Comparison of ENCODE assay signal across 8 cellular contexts in genomic region chr16:425740-426114, GRCh38. TPM values are rescaled to one million over a fixed set of nuclear protein-coding genes. Genes with fewer than 3 reads are reported as not detected.
A peak's percentile ranks its signal among the peaks of the same experiment; 100 is the strongest.
DNase-seq lines count a peak whose midpoint lies in the region; ATAC-seq, FAIRE-seq and TF ChIP-seq lines count a peak whose summit lies in the region.

No MANE protein-coding gene starts in this region.

- no peaks in the 10 kb centered on the region; a peak in 1 of 5 replicates for H3K27me3 ChIP-seq in HepG2 (ENCODE audit: control insufficient read depth in 1 of 2, insufficient read depth in 2 of 2, low read length in 2 of 2)
- H3K27me3 ChIP-seq in thoracic aorta (replicated peaks; ENCODE audit: insufficient read depth), result no peaks in the 10 kb centered on the region

- CTCF ChIA-PET in HepG2 (lab: Yijun Ruan, JAX; ENCODE audit: low intra/inter-chr PET ratio, low total read pairs), result no interaction called here

- POLR2A ChIA-PET in HepG2 (lab: Yijun Ruan, JAX), result interaction anchor here (0.6 to 3.1 kb wide), 7 partner anchors 15 to 76 kb away, joined by 3 to 21 read pairs (median 5); partner anchors contain the start of gene DECR2

- TF ChIP-seq POLR2A in HepG2 (IDR thresholded peaks at IDR 0.05; ENCODE audit: insufficient read depth in 1 of 2, low read depth in 2 of 2, low read length in 2 of 2), result no peak

- DNase-seq in activated naive CD8-positive, alpha-beta T cell treated with anti-CD3 and anti-CD28 coated beads, Interleukin-2, amount 50 U/mL, for 24 hours, result no peak
- no peak for DNase-seq in HepG2 (ENCODE audit: low spot score)
- no peak for DNase-seq in thoracic aorta (ENCODE audit: low spot score)
- no peak for DNase-seq in middle frontal gyrus (ENCODE audit: extremely low spot score, low spot score)
- DNase-seq in H4 (ENCODE audit: low spot score), result no peak

- TF ChIP-seq CTCF in C4-2B (conservative IDR thresholded peaks at IDR 0.05) (no peak), HepG2 (CRISPR knock-in tag; IDR thresholded peaks at IDR 0.05) (no peak), thoracic aorta (IDR thresholded peaks at IDR 0.05) (no peak)

- H3K4me3 ChIP-seq in HepG2 (replicated peaks in 1 of 3; ENCODE audit: insufficient read depth in 1 of 3, low read depth in 2 of 3, low read length in 3 of 3) (peak overlapping the region; percentile 66 to 95 (median 87); a peak in 4 of 6 replicates), thoracic aorta (peak overlapping the region; percentile 86)

- peaks cover 8% of the 10 kb centered on the region for H3K36me3 Mint-ChIP-seq in activated naive CD8-positive, alpha-beta T cell treated with anti-CD3 and anti-CD28 coated beads, Interleukin-2, amount 50 U/mL, for 24 hours (ENCODE audit: low read depth)

- 0% methylated on average over 4 of the region's 63 CpGs for WGBS in HepG2 (ENCODE audit: low lambda C conversion rate)

- BruUV-seq in HepG2 (replicated peaks; lab: Mats Ljungman, UMichigan), result no TSS peak

- H3K27ac ChIP-seq in C4-2B (peak overlapping the region; percentile 65), HepG2 (ENCODE audit: extremely low read length, insufficient read depth, low read length) (no peak overlapping the region), thoracic aorta (peak overlapping the region; percentile 96)

- no peak overlapping the region for H2AFZ ChIP-seq in HepG2 (ENCODE audit: low read length)

- H3K79me2 ChIP-seq in HepG2 (ENCODE audit: insufficient read depth, low read length), result peaks cover 42% of the 10 kb centered on the region

- peaks cover 27% of the 10 kb centered on the region for H3K4me1 Mint-ChIP-seq in activated naive CD8-positive, alpha-beta T cell treated with anti-CD3 and anti-CD28 coated beads, Interleukin-2, amount 50 U/mL, for 24 hours

- H3K9me3 ChIP-seq in HepG2 (ENCODE audit: low read length) (no peaks in the 10 kb centered on the region), thoracic aorta (no peaks in the 10 kb centered on the region)

- peak overlapping the region; percentile 68; the same call in 1 of the 2 replicates for H3K9ac ChIP-seq in HepG2 (ENCODE audit: insufficient read depth, low read depth, low read length)

- no peak for FAIRE-seq in HepG2 (lab: Jason Lieb, UNC)

- peaks cover 14% of the 10 kb centered on the region for H3K27me3 Mint-ChIP-seq in activated naive CD8-positive, alpha-beta T cell treated with anti-CD3 and anti-CD28 coated beads, Interleukin-2, amount 50 U/mL, for 24 hours

- H3K36me3 ChIP-seq in HepG2 (replicated peaks in 1 of 2; ENCODE audit: control insufficient read depth in 1 of 2, insufficient read depth in 2 of 2, low read length in 2 of 2), result no peaks in the 10 kb centered on the region
- H3K36me3 ChIP-seq in thoracic aorta, result no peaks in the 10 kb centered on the region

- H3K4me1 ChIP-seq in HepG2 (ENCODE audit: insufficient read depth, low read length), result peaks cover 56% of the 10 kb centered on the region
- H3K4me1 ChIP-seq in thoracic aorta (ENCODE audit: control insufficient read depth in 1 of 2, low read depth in 2 of 2), result peaks cover 14 to 43% of the 10 kb centered on the region in 2 donors

- peak overlapping the region; percentile 65 for H3K27ac Mint-ChIP-seq in activated naive CD8-positive, alpha-beta T cell treated with anti-CD3 and anti-CD28 coated beads, Interleukin-2, amount 50 U/mL, for 24 hours

- no peak for TF ChIP-seq EP300 in HepG2 (IDR thresholded peaks at IDR 0.05; ENCODE audit: low read depth in 2 of 2, low read length in 2 of 2)
- no peak for TF ChIP-seq EP300 in HepG2 (CRISPR knock-in tag; IDR thresholded peaks at IDR 0.05; ENCODE audit: borderline replicate concordance)

- H3K4me2 ChIP-seq in HepG2 (ENCODE audit: low read depth, low read length), result peak overlapping the region; percentile 78

- H4K20me1 ChIP-seq in HepG2 (ENCODE audit: insufficient read depth, low read length), result peaks cover 16% of the 10 kb centered on the region

- in situ Hi-C loops in HepG2 (cut with HindIII; ENCODE audit: extremely low pct_ligation_motif_present, low pct_unique_long_range_greater_than_20kb), result no loop called here

- peak; percentile 30 for ATAC-seq in GM19438 (IDR thresholded peaks at IDR 0.05; ENCODE audit: low read depth, unreplicated experiment)
- ATAC-seq in HG03469 (IDR thresholded peaks at IDR 0.05; ENCODE audit: unreplicated experiment), result peak; percentile 14
- peak; percentile 70 for ATAC-seq in activated naive CD8-positive, alpha-beta T cell treated with anti-CD3 and anti-CD28 coated beads, Interleukin-2, amount 50 U/mL, for 24 hours
- peak; percentile 38 for ATAC-seq in HepG2
- peak; percentile 6 for ATAC-seq in thoracic aorta (ENCODE audit: insufficient number of reproducible peaks, low FRiP score, low read depth)

- no peak for TF ChIP-seq RAD21 in HepG2 (CRISPR knock-in tag; IDR thresholded peaks at IDR 0.05)

- intact Hi-C loops in HepG2 (cut with micrococcal nuclease; ENCODE audit: unreplicated experiment), result loop anchor here (2.0 kb wide), 1 partner anchor 21 kb away; no protein-coding TSS in a partner anchor

- H3K4me3 Mint-ChIP-seq in activated naive CD8-positive, alpha-beta T cell treated with anti-CD3 and anti-CD28 coated beads, Interleukin-2, amount 50 U/mL, for 24 hours, result peak overlapping the region; percentile 78

- H3K9me3 Mint-ChIP-seq in activated naive CD8-positive, alpha-beta T cell treated with anti-CD3 and anti-CD28 coated beads, Interleukin-2, amount 50 U/mL, for 24 hours, result no peaks in the 10 kb centered on the region

RNA-seq across cellular contexts. Expression of gene RAB11FIP3, which starts 0.3 kb away (rescaled TPM):
- total RNA-seq in HepG2 (2016; rRNA removed; fragmentation: Illumina TruSeq; extraction: Trizol) (48.4 and 57.6 TPM in 2 replicates), thoracic aorta (10 to 100 TPM; 70.1 to 71.1 TPM)
- total RNA-seq in HepG2 (2016; cell fraction: cytosol; rRNA removed; fragmentation: Illumina TruSeq; extraction: Trizol; ENCODE audit: low read depth), result 25.8 and 30.3 TPM in 2 replicates
- total RNA-seq in HepG2 (2016; cell fraction: insoluble cytoplasmic fraction; rRNA removed; fragmentation: Illumina TruSeq; extraction: Trizol), result 44.0 and 58.9 TPM in 2 replicates
- total RNA-seq in HepG2 (2016; cell fraction: membrane; rRNA removed; fragmentation: Illumina TruSeq; extraction: Trizol), result 40.2 and 41.5 TPM in 2 replicates
- 59.9 and 60.1 TPM in 2 replicates for total RNA-seq in HepG2 (2016; cell fraction: nucleus; rRNA removed; fragmentation: Illumina TruSeq; extraction: Trizol)
- 34.3 and 42.9 TPM in 2 replicates for polyA plus RNA-seq in HepG2 (2011; rRNA removed)
- polyA plus RNA-seq in HepG2 (2011; cell fraction: cytosol; rRNA removed), result 24.6 and 38.1 TPM in 2 replicates
- polyA plus RNA-seq in HepG2 (2011; cell fraction: nucleus; rRNA removed), result 166 and 200 TPM in 2 replicates
- 45.3 and 46.5 TPM in 2 replicates for polyA plus RNA-seq in HepG2 (2012)
- polyA plus RNA-seq in HepG2 (2016; cell fraction: cytosol; fragmentation: Illumina TruSeq; extraction: Trizol; ENCODE audit: low read depth), result 17.9 and 19.2 TPM in 2 replicates
- polyA plus RNA-seq in HepG2 (2016; cell fraction: insoluble cytoplasmic fraction; fragmentation: Illumina TruSeq; extraction: Trizol; ENCODE audit: low read depth), result 44.6 and 51.8 TPM in 2 replicates
- polyA plus RNA-seq in HepG2 (2016; cell fraction: membrane; fragmentation: Illumina TruSeq; extraction: Trizol; ENCODE audit: low read depth), result 28.0 and 28.9 TPM in 2 replicates
- 144 and 150 TPM in 2 replicates for polyA plus RNA-seq in HepG2 (2016; cell fraction: nucleus; fragmentation: Illumina TruSeq; extraction: Trizol; ENCODE audit: insufficient read depth, low read depth)
- polyA minus RNA-seq in HepG2 (2011; rRNA and poly(A)+ RNA removed; ENCODE audit: low replicate concordance), result 9.5 and 51.6 TPM in 2 replicates
- polyA minus RNA-seq in HepG2 (2011; cell fraction: cytosol; rRNA and poly(A)+ RNA removed), result 18.2 and 21.5 TPM in 2 replicates
- polyA minus RNA-seq in HepG2 (2011; cell fraction: nucleus; rRNA and poly(A)+ RNA removed), result 58.2 and 72.2 TPM in 2 replicates
- 5.4 and 11.5 TPM in 2 replicates for total RNA-seq in H4 (2014; rRNA removed; shearing (Covaris generic))

RNA-seq across cellular contexts. Expression of gene DECR2, which starts 24.0 kb away (rescaled TPM):
- total RNA-seq in HepG2 (2016; rRNA removed; fragmentation: Illumina TruSeq; extraction: Trizol) (27.8 and 36.3 TPM in 2 replicates), thoracic aorta (10 to 100 TPM; 24.1 to 25.6 TPM)
- total RNA-seq in HepG2 (2016; cell fraction: cytosol; rRNA removed; fragmentation: Illumina TruSeq; extraction: Trizol; ENCODE audit: low read depth), result 22.1 and 28.4 TPM in 2 replicates
- total RNA-seq in HepG2 (2016; cell fraction: insoluble cytoplasmic fraction; rRNA removed; fragmentation: Illumina TruSeq; extraction: Trizol), result 28.1 and 37.2 TPM in 2 replicates
- 22.1 and 27.1 TPM in 2 replicates for total RNA-seq in HepG2 (2016; cell fraction: membrane; rRNA removed; fragmentation: Illumina TruSeq; extraction: Trizol)
- 34.5 and 35.9 TPM in 2 replicates for total RNA-seq in HepG2 (2016; cell fraction: nucleus; rRNA removed; fragmentation: Illumina TruSeq; extraction: Trizol)
- 44.6 and 51.2 TPM in 2 replicates for polyA plus RNA-seq in HepG2 (2011; rRNA removed)
- polyA plus RNA-seq in HepG2 (2011; cell fraction: cytosol; rRNA removed), result 29.5 and 53.6 TPM in 2 replicates
- polyA plus RNA-seq in HepG2 (2011; cell fraction: nucleus; rRNA removed), result 220 and 244 TPM in 2 replicates
- polyA plus RNA-seq in HepG2 (2012), result 22.1 and 23.1 TPM in 2 replicates
- 13.3 and 15.1 TPM in 2 replicates for polyA plus RNA-seq in HepG2 (2016; cell fraction: cytosol; fragmentation: Illumina TruSeq; extraction: Trizol; ENCODE audit: low read depth)
- 31.8 and 35.2 TPM in 2 replicates for polyA plus RNA-seq in HepG2 (2016; cell fraction: insoluble cytoplasmic fraction; fragmentation: Illumina TruSeq; extraction: Trizol; ENCODE audit: low read depth)
- 19.1 and 19.5 TPM in 2 replicates for polyA plus RNA-seq in HepG2 (2016; cell fraction: membrane; fragmentation: Illumina TruSeq; extraction: Trizol; ENCODE audit: low read depth)
- 124 and 131 TPM in 2 replicates for polyA plus RNA-seq in HepG2 (2016; cell fraction: nucleus; fragmentation: Illumina TruSeq; extraction: Trizol; ENCODE audit: insufficient read depth, low read depth)
- 15.9 and 53.9 TPM in 2 replicates for polyA minus RNA-seq in HepG2 (2011; rRNA and poly(A)+ RNA removed; ENCODE audit: low replicate concordance)
- 17.0 and 17.7 TPM in 2 replicates for polyA minus RNA-seq in HepG2 (2011; cell fraction: cytosol; rRNA and poly(A)+ RNA removed)
- polyA minus RNA-seq in HepG2 (2011; cell fraction: nucleus; rRNA and poly(A)+ RNA removed), result 25.4 and 25.9 TPM in 2 replicates
- 5.9 and 8.7 TPM in 2 replicates for total RNA-seq in H4 (2014; rRNA removed; shearing (Covaris generic))

RNA-seq across cellular contexts. Expression of gene NME4, which starts 28.7 kb away (rescaled TPM):
- 82.8 and 121 TPM in 2 replicates for total RNA-seq in HepG2 (2016; rRNA removed; fragmentation: Illumina TruSeq; extraction: Trizol)
- 711 and 716 TPM in 2 replicates for total RNA-seq in HepG2 (2016; cell fraction: cytosol; rRNA removed; fragmentation: Illumina TruSeq; extraction: Trizol; ENCODE audit: low read depth)
- 79.6 and 119 TPM in 2 replicates for total RNA-seq in HepG2 (2016; cell fraction: insoluble cytoplasmic fraction; rRNA removed; fragmentation: Illumina TruSeq; extraction: Trizol)
- total RNA-seq in HepG2 (2016; cell fraction: membrane; rRNA removed; fragmentation: Illumina TruSeq; extraction: Trizol), result 463 and 513 TPM in 2 replicates
- total RNA-seq in HepG2 (2016; cell fraction: nucleus; rRNA removed; fragmentation: Illumina TruSeq; extraction: Trizol), result 47.7 and 52.8 TPM in 2 replicates
- 263 and 275 TPM in 2 replicates for polyA plus RNA-seq in HepG2 (2011; rRNA removed)
- polyA plus RNA-seq in HepG2 (2011; cell fraction: cytosol; rRNA removed), result 199 and 344 TPM in 2 replicates
- 245 and 274 TPM in 2 replicates for polyA plus RNA-seq in HepG2 (2011; cell fraction: nucleus; rRNA removed)
- 136 and 145 TPM in 2 replicates for polyA plus RNA-seq in HepG2 (2012)
- polyA plus RNA-seq in HepG2 (2016; cell fraction: cytosol; fragmentation: Illumina TruSeq; extraction: Trizol; ENCODE audit: low read depth), result 1,773 and 1,829 TPM in 2 replicates
- 189 and 200 TPM in 2 replicates for polyA plus RNA-seq in HepG2 (2016; cell fraction: insoluble cytoplasmic fraction; fragmentation: Illumina TruSeq; extraction: Trizol; ENCODE audit: low read depth)
- 997 and 1,012 TPM in 2 replicates for polyA plus RNA-seq in HepG2 (2016; cell fraction: membrane; fragmentation: Illumina TruSeq; extraction: Trizol; ENCODE audit: low read depth)
- polyA plus RNA-seq in HepG2 (2016; cell fraction: nucleus; fragmentation: Illumina TruSeq; extraction: Trizol; ENCODE audit: insufficient read depth, low read depth), result 195 and 217 TPM in 2 replicates
- 21.3 and 147 TPM in 2 replicates for polyA minus RNA-seq in HepG2 (2011; rRNA and poly(A)+ RNA removed; ENCODE audit: low replicate concordance)
- 51.2 and 63.8 TPM in 2 replicates for polyA minus RNA-seq in HepG2 (2011; cell fraction: cytosol; rRNA and poly(A)+ RNA removed)
- polyA minus RNA-seq in HepG2 (2011; cell fraction: nucleus; rRNA and poly(A)+ RNA removed), result 27.2 and 27.9 TPM in 2 replicates
- total RNA-seq in thoracic aorta, result 10 to 100 TPM; 68.7 to 91.2 TPM
- total RNA-seq in H4 (2014; rRNA removed; shearing (Covaris generic)), result 87.5 and 95.3 TPM in 2 replicates

RNA-seq across cellular contexts. Expression of gene PGAP6, which starts 43.9 kb away (rescaled TPM):
- 33.7 and 52.7 TPM in 2 replicates for total RNA-seq in HepG2 (2016; rRNA removed; fragmentation: Illumina TruSeq; extraction: Trizol)
- 52.2 and 54.4 TPM in 2 replicates for total RNA-seq in HepG2 (2016; cell fraction: cytosol; rRNA removed; fragmentation: Illumina TruSeq; extraction: Trizol; ENCODE audit: low read depth)
- total RNA-seq in HepG2 (2016; cell fraction: insoluble cytoplasmic fraction; rRNA removed; fragmentation: Illumina TruSeq; extraction: Trizol), result 27.1 and 52.1 TPM in 2 replicates
- total RNA-seq in HepG2 (2016; cell fraction: membrane; rRNA removed; fragmentation: Illumina TruSeq; extraction: Trizol), result 108 and 112 TPM in 2 replicates
- total RNA-seq in HepG2 (2016; cell fraction: nucleus; rRNA removed; fragmentation: Illumina TruSeq; extraction: Trizol), result 36.6 and 38.8 TPM in 2 replicates
- polyA plus RNA-seq in HepG2 (2011; rRNA removed), result 136 and 192 TPM in 2 replicates
- polyA plus RNA-seq in HepG2 (2011; cell fraction: cytosol; rRNA removed), result 183 and 222 TPM in 2 replicates
- polyA plus RNA-seq in HepG2 (2011; cell fraction: nucleus; rRNA removed), result 308 and 324 TPM in 2 replicates
- polyA plus RNA-seq in HepG2 (2012), result 54.7 and 75.9 TPM in 2 replicates
- 90.3 and 94.2 TPM in 2 replicates for polyA plus RNA-seq in HepG2 (2016; cell fraction: cytosol; fragmentation: Illumina TruSeq; extraction: Trizol; ENCODE audit: low read depth)
- polyA plus RNA-seq in HepG2 (2016; cell fraction: insoluble cytoplasmic fraction; fragmentation: Illumina TruSeq; extraction: Trizol; ENCODE audit: low read depth), result 43.3 and 54.7 TPM in 2 replicates
- polyA plus RNA-seq in HepG2 (2016; cell fraction: membrane; fragmentation: Illumina TruSeq; extraction: Trizol; ENCODE audit: low read depth), result 117 and 127 TPM in 2 replicates
- polyA plus RNA-seq in HepG2 (2016; cell fraction: nucleus; fragmentation: Illumina TruSeq; extraction: Trizol; ENCODE audit: insufficient read depth, low read depth), result 107 and 123 TPM in 2 replicates
- 53.1 and 397 TPM in 2 replicates for polyA minus RNA-seq in HepG2 (2011; rRNA and poly(A)+ RNA removed; ENCODE audit: low replicate concordance)
- 61.4 and 63.3 TPM in 2 replicates for polyA minus RNA-seq in HepG2 (2011; cell fraction: cytosol; rRNA and poly(A)+ RNA removed)
- 26.0 and 48.0 TPM in 2 replicates for polyA minus RNA-seq in HepG2 (2011; cell fraction: nucleus; rRNA and poly(A)+ RNA removed)
- 10 to 100 TPM; 38.7 to 55.4 TPM for total RNA-seq in thoracic aorta
- total RNA-seq in H4 (2014; rRNA removed; shearing (Covaris generic)), result 13.7 and 15.9 TPM in 2 replicates

RNA-seq across cellular contexts. Expression of gene MRPL28, which starts 55.4 kb away (rescaled TPM):
- 114 and 128 TPM in 2 replicates for total RNA-seq in HepG2 (2016; rRNA removed; fragmentation: Illumina TruSeq; extraction: Trizol)
- total RNA-seq in HepG2 (2016; cell fraction: cytosol; rRNA removed; fragmentation: Illumina TruSeq; extraction: Trizol; ENCODE audit: low read depth), result 30.5 and 32.3 TPM in 2 replicates
- total RNA-seq in HepG2 (2016; cell fraction: insoluble cytoplasmic fraction; rRNA removed; fragmentation: Illumina TruSeq; extraction: Trizol), result 115 and 131 TPM in 2 replicates
- 36.8 and 38.6 TPM in 2 replicates for total RNA-seq in HepG2 (2016; cell fraction: membrane; rRNA removed; fragmentation: Illumina TruSeq; extraction: Trizol)
- 35.6 and 38.6 TPM in 2 replicates for total RNA-seq in HepG2 (2016; cell fraction: nucleus; rRNA removed; fragmentation: Illumina TruSeq; extraction: Trizol)
- polyA plus RNA-seq in HepG2 (2011; rRNA removed), result 121 and 135 TPM in 2 replicates
- polyA plus RNA-seq in HepG2 (2011; cell fraction: cytosol; rRNA removed), result 141 and 211 TPM in 2 replicates
- 65.0 and 69.2 TPM in 2 replicates for polyA plus RNA-seq in HepG2 (2011; cell fraction: nucleus; rRNA removed)
- 50.0 and 56.2 TPM in 2 replicates for polyA plus RNA-seq in HepG2 (2012)
- polyA plus RNA-seq in HepG2 (2016; cell fraction: cytosol; fragmentation: Illumina TruSeq; extraction: Trizol; ENCODE audit: low read depth), result 35.7 and 36.6 TPM in 2 replicates
- polyA plus RNA-seq in HepG2 (2016; cell fraction: insoluble cytoplasmic fraction; fragmentation: Illumina TruSeq; extraction: Trizol; ENCODE audit: low read depth), result 162 and 166 TPM in 2 replicates
- 35.5 and 36.2 TPM in 2 replicates for polyA plus RNA-seq in HepG2 (2016; cell fraction: membrane; fragmentation: Illumina TruSeq; extraction: Trizol; ENCODE audit: low read depth)
- 85.4 and 90.0 TPM in 2 replicates for polyA plus RNA-seq in HepG2 (2016; cell fraction: nucleus; fragmentation: Illumina TruSeq; extraction: Trizol; ENCODE audit: insufficient read depth, low read depth)
- polyA minus RNA-seq in HepG2 (2011; rRNA and poly(A)+ RNA removed; ENCODE audit: low replicate concordance), result 51.3 and 73.8 TPM in 2 replicates
- 29.4 and 29.5 TPM in 2 replicates for polyA minus RNA-seq in HepG2 (2011; cell fraction: cytosol; rRNA and poly(A)+ RNA removed)
- 10.2 and 13.2 TPM in 2 replicates for polyA minus RNA-seq in HepG2 (2011; cell fraction: nucleus; rRNA and poly(A)+ RNA removed)
- 10 to 100 TPM; 33.2 to 59.2 TPM for total RNA-seq in thoracic aorta
- 159 and 167 TPM in 2 replicates for total RNA-seq in H4 (2014; rRNA removed; shearing (Covaris generic))

Comparison
In these comparisons a context has a peak if more than half of its experiments do, and no peak if none do; other contexts are left out.
1. ATAC-seq: peak in every context shown above with its lines; median percentile 70 in activated naive CD8-positive, alpha-beta T cell treated with anti-CD3 and anti-CD28 coated beads, Interleukin-2, amount 50 U/mL, for 24 hours; 38 in HepG2; 30 in GM19438; 14 in HG03469; 6 in thoracic aorta.